Comparison of ENCODE assay signal across 17 cellular contexts in genomic region chr3:45029661-45030060, GRCh38. TPM values are rescaled to one million over a fixed set of nuclear protein-coding genes. Genes with fewer than 3 reads are reported as not detected.
DNase-seq lines count a peak whose midpoint lies in the region; ATAC-seq and TF ChIP-seq lines count a peak whose summit lies in the region.
"Had no signal": no experiment of that assay in that cellular context is flagged by ENCODE, and none has a peak within 500 bp of the region (broad histone marks: within the 10 kb centered on the region; RNA-seq: fewer than 3 reads in every experiment).

No MANE protein-coding gene starts in this region.

- peaks cover 84% of the 10 kb centered on the region for H3K4me1 ChIP-seq in left ventricle myocardium inferior
- H3K4me1 ChIP-seq in right atrium auricular region = peaks cover 0 to 69% of the 10 kb centered on the region in 2 donors
- H3K4me1 ChIP-seq in gastroesophageal sphincter = peaks cover 3 to 71% (median 50%) of the 10 kb centered on the region in 3 donors
- H3K4me1 ChIP-seq in upper lobe of left lung = peaks cover 35 to 63% (median 39%) of the 10 kb centered on the region in 4 donors

- TF ChIP-seq POLR2A in gastroesophageal sphincter (IDR thresholded peaks at IDR 0.05) (no peak), upper lobe of left lung (IDR thresholded peaks at IDR 0.05) (no peak)

- peak overlapping the region; percentile 93 for H3K27ac ChIP-seq in left ventricle myocardium inferior (replicated peaks)
- peak overlapping the region in 1 of 2 donors; percentile 66 for H3K27ac ChIP-seq in right atrium auricular region
- H3K27ac ChIP-seq in gastroesophageal sphincter = peak overlapping the region in 3 of 4 donors; percentile 69 to 80 (median 77)
- H3K27ac ChIP-seq in upper lobe of left lung = peak overlapping the region; percentile 7 to 86 (median 44)
- H3K27ac ChIP-seq in coronary artery = peak overlapping the region in 1 of 2 donors; percentile 75

- TF ChIP-seq EP300 in gastroesophageal sphincter (IDR thresholded peaks at IDR 0.05) (no peak), upper lobe of left lung (IDR thresholded peaks at IDR 0.05) (no peak)

- intact Hi-C loops in left ventricle myocardium inferior (cut with micrococcal nuclease) = no loop called here

- H3K4me3 ChIP-seq in left ventricle myocardium inferior (peak overlapping the region; percentile 69), right atrium auricular region (no peak overlapping the region), cardiac fibroblast (replicated peaks in 1 of 2; ENCODE audit: low read depth in 2 of 2, low read length in 2 of 2) (no peak overlapping the region), gastroesophageal sphincter (no peak overlapping the region), upper lobe of left lung (peak overlapping the region in 2 of 4 donors; percentile 48 to 52), coronary artery (no peak overlapping the region)

- no peak for DNase-seq in left ventricle myocardium inferior
- no peak for DNase-seq in right atrium auricular region (ENCODE audit: low spot score)
- DNase-seq in cardiac fibroblast (ENCODE audit: low read depth in 2 of 2) = peak; percentile 70 to 75
- peak in 1 of 2 donors; percentile 46 for DNase-seq in upper lobe of left lung
- DNase-seq in DMS53 (lab: John Stamatoyannopoulos, UW) = no peak
- no peak for DNase-seq in coronary artery (ENCODE audit: low spot score)
- no peak for DNase-seq in SHP77 treated with DMSO at 0.1 percent for 48 hours (lab: John Stamatoyannopoulos, UW)
- DNase-seq: activated CD4-positive, alpha-beta T cell treated with anti-CD3 and anti-CD28 coated beads, Interleukin-2, amount 50 U/mL, for 48 hours; activated T-cell treated with anti-CD3 and anti-CD28 coated beads, Interleukin-2, amount 50 U/mL, for 24 hours; CD4-positive, CD25-positive, alpha-beta regulatory T cell; DND-41; MM.1S; NCI-H1694 treated with DMSO at 0.1 percent for 48 hours; NCI-H226; stimulated activated naive CD8-positive, alpha-beta T cell treated with anti-CD3 and anti-CD28 coated beads, Interleukin-15, Interleukin-2, amounts not matched to agents 100 U/mL and 50 U/mL, for 24 hours had no signal

- H3K27me3 ChIP-seq in left ventricle myocardium inferior (ENCODE audit: low read depth) (no peaks in the 10 kb centered on the region), right atrium auricular region (no peaks in the 10 kb centered on the region), gastroesophageal sphincter (no peaks in the 10 kb centered on the region), upper lobe of left lung (no peaks in the 10 kb centered on the region)

- 13% methylated on average over 4 of the region's 5 CpGs; no CpG with 5 or more reads in 1 of the 2 donors for WGBS in gastroesophageal sphincter (ENCODE audit: low coverage in 1 of 2), 2 donors
- WGBS in upper lobe of left lung, 2 donors = 54 to 62% methylated on average over 4 to 5 of the region's 5 CpGs

- H3K36me3 ChIP-seq in left ventricle myocardium inferior (peaks cover 24% of the 10 kb centered on the region), right atrium auricular region (peaks cover 13% of the 10 kb centered on the region), gastroesophageal sphincter (peaks cover 0 to 21% of the 10 kb centered on the region in 2 donors), upper lobe of left lung (peaks cover 0 to 10% (median 0%) of the 10 kb centered on the region in 4 donors)

- ATAC-seq in gastroesophageal sphincter (no peak), upper lobe of left lung (ENCODE audit: low FRiP score in 2 of 2) (peak in 1 of 2 donors; percentile 47)
- ATAC-seq: stimulated activated naive CD8-positive, alpha-beta T cell treated with anti-CD3 and anti-CD28 coated beads, Interleukin-15, Interleukin-2, amounts not matched to agents 100 U/mL and 50 U/mL, for 24 hours had no signal

- no peaks in the 10 kb centered on the region for H3K9me3 ChIP-seq in left ventricle myocardium inferior (replicated peaks)
- H3K9me3 ChIP-seq in right atrium auricular region = no peaks in the 10 kb centered on the region
- no peaks in the 10 kb centered on the region for H3K9me3 ChIP-seq in gastroesophageal sphincter
- no peaks in the 10 kb centered on the region for H3K9me3 ChIP-seq in upper lobe of left lung

- TF ChIP-seq CTCF in left ventricle myocardium inferior (IDR thresholded peaks at IDR 0.05; ENCODE audit: borderline replicate concordance) (no peak), right atrium auricular region (IDR thresholded peaks at IDR 0.05) (no peak), cardiac fibroblast (IDR thresholded peaks at IDR 0.05; ENCODE audit: low read depth, low read length) (no peak), gastroesophageal sphincter (IDR thresholded peaks at IDR 0.05) (no peak), upper lobe of left lung (IDR thresholded peaks at IDR 0.05) (no peak), coronary artery (IDR thresholded peaks at IDR 0.05) (no peak)

RNA-seq across cellular contexts. Expression of gene CLEC3B, which starts 3.6 kb away (rescaled TPM):
- total RNA-seq in left ventricle myocardium inferior (80.8 TPM), right atrium auricular region (100 to 1,000 TPM; 138 to 180 TPM), gastroesophageal sphincter (100 to 1,000 TPM in 1 of 4 donors, 10 to 100 TPM in 3; 20.4 to 127 (median 77.6) TPM), upper lobe of left lung (100 to 1,000 TPM in 4 of 6 donors, 10 to 100 TPM in 1, 1 to 10 TPM in 1; 6.3 to 332 (median 140) TPM)
- total RNA-seq: glomerular endothelial cell had no signal

RNA-seq across cellular contexts. Expression of gene EXOSC7, which starts 53.6 kb away (rescaled TPM):
- total RNA-seq in left ventricle myocardium inferior = 27.2 TPM
- total RNA-seq in right atrium auricular region = 10 to 100 TPM; 38.9 to 52.5 TPM
- total RNA-seq in gastroesophageal sphincter = 10 to 100 TPM; 40.6 to 52.8 (median 46.0) TPM
- 10 to 100 TPM; 35.8 to 55.5 (median 41.1) TPM for total RNA-seq in upper lobe of left lung

RNA-seq across cellular contexts. Expression of gene ZDHHC3, which starts 53.7 kb away (rescaled TPM):
- total RNA-seq in left ventricle myocardium inferior = 40.2 TPM
- total RNA-seq in right atrium auricular region = 10 to 100 TPM; 40.6 to 60.5 TPM
- 10 to 100 TPM; 66.6 to 91.2 (median 78.5) TPM for total RNA-seq in gastroesophageal sphincter
- total RNA-seq in upper lobe of left lung = 100 to 1,000 TPM in 5 of 6 donors, 10 to 100 TPM in 1; 98.0 to 179 (median 115) TPM

Comparison
In these comparisons a context has a peak if more than half of its experiments do, and no peak if none do; other contexts are left out.
1. DNase-seq: peak in cardiac fibroblast (2 of 2); none in left ventricle myocardium inferior (single experiment), right atrium auricular region (single experiment), DMS53 (single experiment), coronary artery (single experiment) and SHP77 treated with DMSO at 0.1 percent for 48 hours (single experiment).